Comparison of ENCODE assay signal across 18 cellular contexts in the genomic region with DNA sequence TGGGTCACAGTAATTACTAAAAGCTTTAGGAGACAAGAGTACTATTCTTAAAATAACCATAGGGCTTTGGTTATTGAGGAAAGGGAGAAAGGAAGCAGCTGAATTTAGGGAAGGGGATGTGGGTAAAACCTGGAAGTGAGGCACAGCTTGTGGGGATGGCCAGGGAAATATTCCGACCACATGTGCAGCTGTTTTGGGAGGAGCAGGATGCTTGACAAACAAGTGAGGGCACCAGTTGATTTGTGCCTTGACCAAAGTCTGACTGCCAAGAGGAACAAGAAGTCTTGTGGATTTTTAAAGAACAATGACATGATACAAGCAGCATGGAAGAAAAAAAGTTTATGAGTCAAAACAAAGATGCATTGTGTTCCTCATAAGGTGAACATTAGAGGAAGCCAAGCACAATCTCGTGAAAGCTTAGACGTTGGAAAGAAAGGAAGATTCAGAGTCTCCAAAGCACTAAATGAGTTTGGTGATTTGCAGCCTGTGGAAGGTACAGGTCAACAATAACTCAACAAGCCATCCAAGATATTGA.
DNase-seq lines count a peak whose midpoint lies in the region; FAIRE-seq and TF ChIP-seq lines count a peak whose summit lies in the region.
"Had no signal": no experiment of that assay in that cellular context is flagged by ENCODE, and none has a peak within 500 bp of the region (broad histone marks: within the 10 kb centered on the region; RNA-seq: fewer than 3 reads in every experiment).

No MANE protein-coding gene starts in this region.

- no peak for FAIRE-seq in urothelium cell line (lab: Jason Lieb, UNC)
- FAIRE-seq: HepG2 had no signal

- H3K27me3 Mint-ChIP-seq in endothelial cell (ENCODE audit: unreplicated experiment) = peaks cover 1% of the 10 kb centered on the region

- no peaks in the 10 kb centered on the region for H3K36me3 Mint-ChIP-seq in endothelial cell (ENCODE audit: low read depth, unreplicated experiment)

- no peak overlapping the region for H3K4me3 Mint-ChIP-seq in endothelial cell (ENCODE audit: unreplicated experiment)
- H3K4me3 Mint-ChIP-seq: T-helper 1 cell treated with Interleukin-12 subunit alpha and Interleukin-12 subunit beta and Interleukin-4 antibody, amounts not matched to agents 30 μg/mL and 1 μg/mL, for 36 hours had no signal

- H3K9me3 ChIP-seq in BE2C = no peaks in the 10 kb centered on the region
- H3K9me3 ChIP-seq: MG63 had no signal

- peaks cover 4% of the 10 kb centered on the region for H3K9me3 Mint-ChIP-seq in endothelial cell (ENCODE audit: unreplicated experiment)

- no peak overlapping the region for H3K4me3 ChIP-seq in BE2C (ENCODE audit: low read depth, low read length)
- H3K4me3 ChIP-seq: MG63, PC-9 had no signal

- no peak overlapping the region for H3K27ac Mint-ChIP-seq in endothelial cell (ENCODE audit: unreplicated experiment)
- H3K27ac Mint-ChIP-seq: T-helper 1 cell treated with Interleukin-12 subunit alpha and Interleukin-12 subunit beta and Interleukin-4 antibody, amounts not matched to agents 30 μg/mL and 1 μg/mL, for 36 hours had no signal

- H3K36me3 ChIP-seq in BE2C = no peaks in the 10 kb centered on the region
- H3K36me3 ChIP-seq: MG63 had no signal

- peaks cover 10% of the 10 kb centered on the region for H3K4me1 Mint-ChIP-seq in endothelial cell (ENCODE audit: unreplicated experiment)

- H3K4me1 ChIP-seq in BE2C = no peaks in the 10 kb centered on the region

- DNase-seq in HT1080 (ENCODE audit: low read depth) (peak; percentile 78), RPMI7951 (ENCODE audit: low read depth) (peak; percentile 4), endothelial cell (ENCODE audit: low spot score) (peak; percentile 16), urothelium cell line (ENCODE audit: low spot score) (peak; percentile 15), cerebellar nuclear complex (lab: John Stamatoyannopoulos, UW) (no peak), BE2C (no peak), NOMO-1 treated with DMSO at 0.1 percent for 48 hours (lab: John Stamatoyannopoulos, UW; ENCODE audit: unreplicated experiment) (no peak)
- DNase-seq: DND-41, KG1, MG63, NCI-H1048, NCI-H1436, NCI-H1930, NCI-H446, NCI-H748 treated with DMSO at 0.1 percent for 48 hours, PC-9 had no signal

- H3K27me3 ChIP-seq in BE2C = no peaks in the 10 kb centered on the region
- H3K27me3 ChIP-seq: MG63 had no signal

- TF ChIP-seq CTCF in endothelial cell (IDR thresholded peaks at IDR 0.05; ENCODE audit: unreplicated experiment) (no peak), BE2C (IDR thresholded peaks at IDR 0.05; ENCODE audit: low read depth, low read length) (no peak)

Comparison
In these comparisons a context has a peak if more than half of its experiments do, and no peak if none do; other contexts are left out.
1. DNase-seq: peak in HT1080 (single experiment), RPMI7951 (single experiment), endothelial cell (single experiment) and urothelium cell line (single experiment); none in cerebellar nuclear complex (0 of 2), BE2C (single experiment) and NOMO-1 treated with DMSO at 0.1 percent for 48 hours (single experiment).